Comparison of ENCODE assay signal across 13 cellular contexts in genomic region chr22:26418620-26419019, GRCh38. TPM values are rescaled to one million over a fixed set of nuclear protein-coding genes. Genes with fewer than 3 reads are reported as not detected.
A peak's percentile ranks its signal among the peaks of the same experiment; 100 is the strongest.
DNase-seq lines count a peak whose midpoint lies in the region; ATAC-seq and TF ChIP-seq lines count a peak whose summit lies in the region.
"Had no signal": no experiment of that assay in that cellular context is flagged by ENCODE, and none has a peak within 500 bp of the region (broad histone marks: within the 10 kb centered on the region; RNA-seq: fewer than 3 reads in every experiment).

No MANE protein-coding gene starts in this region.

- no peak for ATAC-seq in activated naive CD8-positive, alpha-beta T cell treated with anti-CD3 and anti-CD28 coated beads, Interleukin-2, amount 10 ng/mL, durations not matched to agents 7 days and 5 days (ENCODE audit: low read depth)
- ATAC-seq in SK-N-SH treated with all-trans-retinoic acid at 6 μM for 48 hours: no peak
- ATAC-seq in HG03175 (IDR thresholded peaks at IDR 0.05; ENCODE audit: unreplicated experiment): no peak
- no peak for ATAC-seq in stimulated activated memory B cell treated with anti-CD40 and anti-IgM and Interleukin-4, amounts not matched to agents 10 μg/mL and 1 μg/mL and 100 μg/mL, for 72 hours
- ATAC-seq: HCT116 had no signal

- no peak for DNase-seq in activated naive CD8-positive, alpha-beta T cell treated with anti-CD3 and anti-CD28 coated beads, Interleukin-2, amount 10 ng/mL, durations not matched to agents 7 days and 5 days
- DNase-seq in activated naive CD8-positive, alpha-beta T cell treated with anti-CD3 and anti-CD28 coated beads for 36 hours: no peak
- no peak for DNase-seq in sigmoid colon
- DNase-seq: ACHN; CD4-positive, CD25-positive, alpha-beta regulatory T cell; DMS53; EL had no signal

- intact Hi-C loops in sigmoid colon (cut with DNase I): loop anchor here (5.0 kb wide), 1 partner anchor 44 kb away; no protein-coding TSS in a partner anchor

- no peak overlapping the region for H3K4me3 Mint-ChIP-seq in activated naive CD8-positive, alpha-beta T cell treated with anti-CD3 and anti-CD28 coated beads, Interleukin-2, amount 10 ng/mL, durations not matched to agents 7 days and 5 days
- no peak overlapping the region for H3K4me3 Mint-ChIP-seq in activated naive CD8-positive, alpha-beta T cell treated with anti-CD3 and anti-CD28 coated beads for 36 hours
- no peak overlapping the region for H3K4me3 Mint-ChIP-seq in brain
- no peak overlapping the region for H3K4me3 Mint-ChIP-seq in stimulated activated memory B cell treated with anti-CD40 and anti-IgM and Interleukin-4, amounts not matched to agents 10 μg/mL and 1 μg/mL and 100 μg/mL, for 72 hours
- H3K4me3 Mint-ChIP-seq: CD4-positive, CD25-positive, alpha-beta regulatory T cell had no signal

- WGBS in sigmoid colon, 2 donors: 65 to 67% methylated on average over 3 of the region's 3 CpGs

- peaks cover 22% of the 10 kb centered on the region for H3K27me3 Mint-ChIP-seq in activated naive CD8-positive, alpha-beta T cell treated with anti-CD3 and anti-CD28 coated beads, Interleukin-2, amount 10 ng/mL, durations not matched to agents 7 days and 5 days
- peaks cover 8% of the 10 kb centered on the region for H3K27me3 Mint-ChIP-seq in activated naive CD8-positive, alpha-beta T cell treated with anti-CD3 and anti-CD28 coated beads for 36 hours
- peaks cover 31% of the 10 kb centered on the region for H3K27me3 Mint-ChIP-seq in brain
- peaks cover 9% of the 10 kb centered on the region for H3K27me3 Mint-ChIP-seq in stimulated activated memory B cell treated with anti-CD40 and anti-IgM and Interleukin-4, amounts not matched to agents 10 μg/mL and 1 μg/mL and 100 μg/mL, for 72 hours

- H3K4me1 ChIP-seq in sigmoid colon: peaks cover 0 to 43% (median 42%) of the 10 kb centered on the region in 4 donors
- H3K4me1 ChIP-seq: BLaER1 treated with 17β-estradiol and CSF1 and Interleukin-3, amounts not matched to agents 10 nM and 100 nM had no signal

- H3K9me3 Mint-ChIP-seq in activated naive CD8-positive, alpha-beta T cell treated with anti-CD3 and anti-CD28 coated beads, Interleukin-2, amount 10 ng/mL, durations not matched to agents 7 days and 5 days: peaks cover 2% of the 10 kb centered on the region
- H3K9me3 Mint-ChIP-seq in activated naive CD8-positive, alpha-beta T cell treated with anti-CD3 and anti-CD28 coated beads for 36 hours: peaks cover 2% of the 10 kb centered on the region
- peaks cover 0 to 9% (median 4%) of the 10 kb centered on the region in 5 experiments for H3K9me3 Mint-ChIP-seq in brain
- H3K9me3 Mint-ChIP-seq in stimulated activated memory B cell treated with anti-CD40 and anti-IgM and Interleukin-4, amounts not matched to agents 10 μg/mL and 1 μg/mL and 100 μg/mL, for 72 hours: no peaks in the 10 kb centered on the region

- peaks cover 2% of the 10 kb centered on the region for H3K36me3 Mint-ChIP-seq in activated naive CD8-positive, alpha-beta T cell treated with anti-CD3 and anti-CD28 coated beads, Interleukin-2, amount 10 ng/mL, durations not matched to agents 7 days and 5 days
- no peaks in the 10 kb centered on the region for H3K36me3 Mint-ChIP-seq in activated naive CD8-positive, alpha-beta T cell treated with anti-CD3 and anti-CD28 coated beads for 36 hours
- no peaks in the 10 kb centered on the region for H3K36me3 Mint-ChIP-seq in brain
- H3K36me3 Mint-ChIP-seq in stimulated activated memory B cell treated with anti-CD40 and anti-IgM and Interleukin-4, amounts not matched to agents 10 μg/mL and 1 μg/mL and 100 μg/mL, for 72 hours: no peaks in the 10 kb centered on the region
- H3K36me3 Mint-ChIP-seq: CD4-positive, CD25-positive, alpha-beta regulatory T cell had no signal

- peaks cover 5% of the 10 kb centered on the region for H3K4me1 Mint-ChIP-seq in activated naive CD8-positive, alpha-beta T cell treated with anti-CD3 and anti-CD28 coated beads, Interleukin-2, amount 10 ng/mL, durations not matched to agents 7 days and 5 days
- peaks cover 3% of the 10 kb centered on the region for H3K4me1 Mint-ChIP-seq in activated naive CD8-positive, alpha-beta T cell treated with anti-CD3 and anti-CD28 coated beads for 36 hours
- H3K4me1 Mint-ChIP-seq in brain: peaks cover 7% of the 10 kb centered on the region
- H3K4me1 Mint-ChIP-seq in stimulated activated memory B cell treated with anti-CD40 and anti-IgM and Interleukin-4, amounts not matched to agents 10 μg/mL and 1 μg/mL and 100 μg/mL, for 72 hours: no peaks in the 10 kb centered on the region
- H3K4me1 Mint-ChIP-seq: CD4-positive, CD25-positive, alpha-beta regulatory T cell had no signal

- no peaks in the 10 kb centered on the region for H3K27me3 ChIP-seq in sigmoid colon
- H3K27me3 ChIP-seq: BLaER1 treated with 17β-estradiol and CSF1 and Interleukin-3, amounts not matched to agents 10 nM and 100 nM had no signal

- no peak overlapping the region for H3K4me3 ChIP-seq in sigmoid colon
- H3K4me3 ChIP-seq: BLaER1 treated with 17β-estradiol and CSF1 and Interleukin-3, amounts not matched to agents 10 nM and 100 nM had no signal

- TF ChIP-seq POLR2A in sigmoid colon (IDR thresholded peaks at IDR 0.05): no peak

- H3K27ac Mint-ChIP-seq in activated naive CD8-positive, alpha-beta T cell treated with anti-CD3 and anti-CD28 coated beads, Interleukin-2, amount 10 ng/mL, durations not matched to agents 7 days and 5 days: peak overlapping the region; percentile 43
- no peak overlapping the region for H3K27ac Mint-ChIP-seq in activated naive CD8-positive, alpha-beta T cell treated with anti-CD3 and anti-CD28 coated beads for 36 hours
- peak overlapping the region in 3 of 5 experiments; percentile 10 to 73 (median 54) for H3K27ac Mint-ChIP-seq in brain
- no peak overlapping the region for H3K27ac Mint-ChIP-seq in stimulated activated memory B cell treated with anti-CD40 and anti-IgM and Interleukin-4, amounts not matched to agents 10 μg/mL and 1 μg/mL and 100 μg/mL, for 72 hours
- H3K27ac Mint-ChIP-seq: CD4-positive, CD25-positive, alpha-beta regulatory T cell had no signal

- POLR2A ChIA-PET in activated naive CD8-positive, alpha-beta T cell treated with anti-CD3 and anti-CD28 coated beads, Interleukin-2, amount 10 ng/mL, durations not matched to agents 7 days and 5 days (lab: Charles Lee): interaction anchor here (0.6 kb wide), 1 partner anchor 19 kb away, joined by 4 read pairs; no protein-coding TSS in a partner anchor

- TF ChIP-seq CTCF in brain (conservative IDR thresholded peaks at IDR 0.05) (no peak), sigmoid colon (IDR thresholded peaks at IDR 0.05) (no peak)

- H3K27ac ChIP-seq in sigmoid colon: peak overlapping the region in 3 of 4 donors; percentile 67 to 72 (median 69)
- H3K27ac ChIP-seq: BLaER1 treated with 17β-estradiol and CSF1 and Interleukin-3, amounts not matched to agents 10 nM and 100 nM had no signal

- peak in 3 of 4 donors; percentile 4 to 87 (median 58) for TF ChIP-seq EP300 in sigmoid colon (IDR thresholded peaks at IDR 0.05)

- peaks cover 0 to 5% (median 5%) of the 10 kb centered on the region in 4 donors for H3K9me3 ChIP-seq in sigmoid colon

- no peaks in the 10 kb centered on the region for H3K36me3 ChIP-seq in sigmoid colon

TF ChIP-seq in SK-N-SH treated with all-trans-retinoic acid at 6 μM for 48 hours, 23 proteins besides CTCF, POLR2A, EP300 and RAD21 (continues in another document):
- TF ChIP-seq RARB (CRISPR knock-in tag; IDR thresholded peaks at IDR 0.05): no peak
- TF ChIP-seq BACH2 (CRISPR knock-in tag; IDR thresholded peaks at IDR 0.05; ENCODE audit: borderline replicate concordance): no peak
- no peak for TF ChIP-seq ZNF565 (CRISPR knock-in tag; conservative IDR thresholded peaks at IDR 0.05; ENCODE audit: low read depth)
- no peak for TF ChIP-seq ARNTL (CRISPR knock-in tag; IDR thresholded peaks at IDR 0.05; ENCODE audit: borderline replicate concordance, low read depth)
- no peak for TF ChIP-seq TOX (CRISPR knock-in tag; IDR thresholded peaks at IDR 0.05; ENCODE audit: borderline replicate concordance)
- no peak for TF ChIP-seq GLIS3 (CRISPR knock-in tag; IDR thresholded peaks at IDR 0.05)
- no peak for TF ChIP-seq CSDC2 (CRISPR knock-in tag; IDR thresholded peaks at IDR 0.05)
- no peak for TF ChIP-seq PATZ1 (CRISPR knock-in tag; IDR thresholded peaks at IDR 0.05; ENCODE audit: borderline replicate concordance)
- no peak for TF ChIP-seq ZFP3 (CRISPR knock-in tag; IDR thresholded peaks at IDR 0.05)

RNA-seq across cellular contexts. Expression of gene ASPHD2, which starts 10.4 kb away (rescaled TPM):
- total RNA-seq in activated naive CD8-positive, alpha-beta T cell treated with anti-CD3 and anti-CD28 coated beads, Interleukin-2, amount 10 ng/mL, durations not matched to agents 7 days and 5 days: 1 to 10 TPM; 9.0 to 9.3 TPM
- total RNA-seq in activated naive CD8-positive, alpha-beta T cell treated with anti-CD3 and anti-CD28 coated beads for 36 hours: 10 to 100 TPM; 14.9 to 15.9 TPM
- polyA plus RNA-seq in brain (ENCODE audit: insufficient read depth, low read depth, low replicate concordance) (8.0 TPM), sigmoid colon (1 to 10 TPM; 1.2 to 3.4 (median 1.8) TPM)
- total RNA-seq in sigmoid colon: 1 to 10 TPM in 3 of 4 donors, under 1 TPM in 1; 0.83 to 1.6 (median 1.3) TPM

Comparison
In these comparisons a context has a peak if more than half of its experiments do, and no peak if none do; other contexts are left out.
1. H3K27ac Mint-ChIP-seq: peak in activated naive CD8-positive, alpha-beta T cell treated with anti-CD3 and anti-CD28 coated beads, Interleukin-2, amount 10 ng/mL, durations not matched to agents 7 days and 5 days (single experiment) and brain (3 of 5); none in activated naive CD8-positive, alpha-beta T cell treated with anti-CD3 and anti-CD28 coated beads for 36 hours (single experiment) and stimulated activated memory B cell treated with anti-CD40 and anti-IgM and Interleukin-4, amounts not matched to agents 10 μg/mL and 1 μg/mL and 100 μg/mL, for 72 hours (single experiment).